Comparison of ENCODE assay signal across 10 cellular contexts in the genomic region with DNA sequence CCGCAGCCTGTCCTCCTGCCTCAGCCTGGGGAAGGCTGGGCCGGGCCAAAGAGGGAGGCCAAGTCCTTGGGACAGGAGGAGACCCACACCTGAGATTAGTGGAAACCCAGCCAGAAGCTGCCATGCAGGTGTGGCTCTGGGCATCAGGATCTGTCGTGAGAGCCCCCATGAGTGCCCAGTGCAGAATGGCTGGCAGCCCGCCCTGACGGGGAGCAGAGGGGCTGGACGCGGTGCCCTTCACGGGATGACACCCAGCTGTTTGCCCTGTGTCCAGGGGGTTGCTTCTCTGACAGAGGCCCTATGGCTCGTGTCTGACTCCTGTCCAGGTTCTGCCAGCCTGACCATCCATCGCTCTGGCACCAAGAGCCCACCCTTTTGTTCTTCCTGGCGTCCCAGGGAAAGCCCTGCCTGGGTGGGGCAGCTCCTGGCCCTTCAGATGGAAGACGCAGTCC. TPM values are rescaled to one million over a fixed set of nuclear protein-coding genes. Genes with fewer than 3 reads are reported as not detected.
DNase-seq lines count a peak whose midpoint lies in the region; ATAC-seq and TF ChIP-seq lines count a peak whose summit lies in the region.
"Had no signal": no experiment of that assay in that cellular context is flagged by ENCODE, and none has a peak within 500 bp of the region (broad histone marks: within the 10 kb centered on the region; RNA-seq: fewer than 3 reads in every experiment).

No MANE protein-coding gene starts in this region.

- intact Hi-C loops in right cardiac atrium (cut with DNase I) = no loop called here

- H3K4me3 Mint-ChIP-seq in activated naive CD8-positive, alpha-beta T cell treated with anti-CD3 and anti-CD28 coated beads, Interleukin-2, amount 10 ng/mL, durations not matched to agents 7 days and 5 days = no peak overlapping the region
- H3K4me3 Mint-ChIP-seq in activated naive CD8-positive, alpha-beta T cell treated with anti-CD3 and anti-CD28 coated beads, Interleukin-2, amount 50 U/mL, for 24 hours = no peak overlapping the region
- peak overlapping the region; percentile 39 for H3K4me3 Mint-ChIP-seq in type B pancreatic cell

- no peaks in the 10 kb centered on the region for H3K9me3 Mint-ChIP-seq in activated naive CD8-positive, alpha-beta T cell treated with anti-CD3 and anti-CD28 coated beads, Interleukin-2, amount 10 ng/mL, durations not matched to agents 7 days and 5 days
- no peaks in the 10 kb centered on the region for H3K9me3 Mint-ChIP-seq in activated naive CD8-positive, alpha-beta T cell treated with anti-CD3 and anti-CD28 coated beads, Interleukin-2, amount 50 U/mL, for 24 hours
- no peaks in the 10 kb centered on the region for H3K9me3 Mint-ChIP-seq in type B pancreatic cell

- POLR2A ChIA-PET in activated naive CD8-positive, alpha-beta T cell treated with anti-CD3 and anti-CD28 coated beads, Interleukin-2, amount 10 ng/mL, durations not matched to agents 7 days and 5 days (lab: Charles Lee) = interaction anchor here (1.2 kb wide), 1 partner anchor 9 kb away, joined by 3 read pairs; no protein-coding TSS in a partner anchor

- H3K27ac Mint-ChIP-seq in activated naive CD8-positive, alpha-beta T cell treated with anti-CD3 and anti-CD28 coated beads, Interleukin-2, amount 10 ng/mL, durations not matched to agents 7 days and 5 days = peak overlapping the region; percentile 6
- H3K27ac Mint-ChIP-seq in activated naive CD8-positive, alpha-beta T cell treated with anti-CD3 and anti-CD28 coated beads, Interleukin-2, amount 50 U/mL, for 24 hours = no peak overlapping the region
- H3K27ac Mint-ChIP-seq in type B pancreatic cell = peak overlapping the region; percentile 73

- H3K4me1 Mint-ChIP-seq in activated naive CD8-positive, alpha-beta T cell treated with anti-CD3 and anti-CD28 coated beads, Interleukin-2, amount 10 ng/mL, durations not matched to agents 7 days and 5 days = peaks cover 7% of the 10 kb centered on the region
- peaks cover 20% of the 10 kb centered on the region for H3K4me1 Mint-ChIP-seq in activated naive CD8-positive, alpha-beta T cell treated with anti-CD3 and anti-CD28 coated beads, Interleukin-2, amount 50 U/mL, for 24 hours
- H3K4me1 Mint-ChIP-seq in type B pancreatic cell (ENCODE audit: unreplicated experiment) = peaks cover 11% of the 10 kb centered on the region

- ATAC-seq in activated naive CD8-positive, alpha-beta T cell treated with anti-CD3 and anti-CD28 coated beads, Interleukin-2, amount 10 ng/mL, durations not matched to agents 7 days and 5 days (ENCODE audit: low read depth) = no peak
- no peak for ATAC-seq in activated naive CD8-positive, alpha-beta T cell treated with anti-CD3 and anti-CD28 coated beads, Interleukin-2, amount 50 U/mL, for 24 hours
- ATAC-seq in right cardiac atrium = peak; percentile 3 to 7
- ATAC-seq in GM21390 (IDR thresholded peaks at IDR 0.05; ENCODE audit: unreplicated experiment) = no peak

- 42% methylated on average over 12 of the region's 12 CpGs for WGBS in right cardiac atrium

- peak; percentile 31 for DNase-seq in activated naive CD8-positive, alpha-beta T cell treated with anti-CD3 and anti-CD28 coated beads, Interleukin-2, amount 10 ng/mL, durations not matched to agents 7 days and 5 days
- no peak for DNase-seq in activated naive CD8-positive, alpha-beta T cell treated with anti-CD3 and anti-CD28 coated beads, Interleukin-2, amount 50 U/mL, for 24 hours
- no peak for DNase-seq in right cardiac atrium
- no peak for DNase-seq in type B pancreatic cell (ENCODE audit: extremely low spot score, unreplicated experiment)
- DNase-seq in kidney glomerular epithelial cell (lab: John Stamatoyannopoulos, UW) = no peak
- DNase-seq: activated gamma-delta T cell, mucosa of descending colon had no signal

- H3K9me3 ChIP-seq in right cardiac atrium (ENCODE audit: control insufficient read depth, low read length) = no peaks in the 10 kb centered on the region
- H3K9me3 ChIP-seq: mucosa of descending colon had no signal

- H3K27ac ChIP-seq in right cardiac atrium (ENCODE audit: low read length) = peak overlapping the region; percentile 40

- TF ChIP-seq CTCF in type B pancreatic cell (conservative IDR thresholded peaks at IDR 0.05) = no peak

- H3K36me3 Mint-ChIP-seq in activated naive CD8-positive, alpha-beta T cell treated with anti-CD3 and anti-CD28 coated beads, Interleukin-2, amount 10 ng/mL, durations not matched to agents 7 days and 5 days = peaks cover 9% of the 10 kb centered on the region
- H3K36me3 Mint-ChIP-seq in activated naive CD8-positive, alpha-beta T cell treated with anti-CD3 and anti-CD28 coated beads, Interleukin-2, amount 50 U/mL, for 24 hours (ENCODE audit: low read depth) = peaks cover 29% of the 10 kb centered on the region
- peaks cover 21% of the 10 kb centered on the region for H3K36me3 Mint-ChIP-seq in type B pancreatic cell

- H3K27me3 Mint-ChIP-seq in activated naive CD8-positive, alpha-beta T cell treated with anti-CD3 and anti-CD28 coated beads, Interleukin-2, amount 10 ng/mL, durations not matched to agents 7 days and 5 days = no peaks in the 10 kb centered on the region
- H3K27me3 Mint-ChIP-seq in activated naive CD8-positive, alpha-beta T cell treated with anti-CD3 and anti-CD28 coated beads, Interleukin-2, amount 50 U/mL, for 24 hours = peaks cover 1% of the 10 kb centered on the region
- H3K27me3 Mint-ChIP-seq in type B pancreatic cell = no peaks in the 10 kb centered on the region

- H3K4me1 ChIP-seq in right cardiac atrium (ENCODE audit: control insufficient read depth, insufficient read depth, low read length) = peaks cover 5% of the 10 kb centered on the region

- H3K27me3 ChIP-seq in right cardiac atrium (ENCODE audit: control insufficient read depth, insufficient read depth) = no peaks in the 10 kb centered on the region

- no peak overlapping the region for H3K4me3 ChIP-seq in right cardiac atrium (ENCODE audit: low read length)
- H3K4me3 ChIP-seq: mucosa of descending colon, smooth muscle cell had no signal

RNA-seq across cellular contexts. Expression of a gene that starts 8.5 kb away (rescaled TPM):
- total RNA-seq in activated naive CD8-positive, alpha-beta T cell treated with anti-CD3 and anti-CD28 coated beads, Interleukin-2, amount 10 ng/mL, durations not matched to agents 7 days and 5 days = under 1 TPM in 1 of 2 experiments, not detected in 1; 0.11 TPM
- 10 to 100 TPM; 34.2 to 40.8 (median 36.4) TPM for total RNA-seq in right cardiac atrium
- 42.7 TPM for polyA plus RNA-seq in right cardiac atrium
- total RNA-seq in type B pancreatic cell (ENCODE audit: low replicate concordance) = 40.8 and 48.7 TPM in 2 replicates
- total RNA-seq: LHCN-M2 had no signal

RNA-seq across cellular contexts. Expression of a gene that starts 21.8 kb away (rescaled TPM):
- total RNA-seq in activated naive CD8-positive, alpha-beta T cell treated with anti-CD3 and anti-CD28 coated beads, Interleukin-2, amount 10 ng/mL, durations not matched to agents 7 days and 5 days = 1 to 10 TPM in 1 of 2 experiments, under 1 TPM in 1; 1.00 to 1.0 TPM
- total RNA-seq in right cardiac atrium = 10 to 100 TPM in 1 of 4 donors, 1 to 10 TPM in 3; 4.5 to 14.1 (median 7.7) TPM
- 14.7 TPM for polyA plus RNA-seq in right cardiac atrium
- not detected in 2 replicates for total RNA-seq in type B pancreatic cell (ENCODE audit: low replicate concordance)
- total RNA-seq: LHCN-M2, smooth muscle cell had no signal
- polyA plus RNA-seq: smooth muscle cell had no signal

RNA-seq across cellular contexts. Expression of a gene that starts 27.4 kb away (rescaled TPM):
- total RNA-seq in activated naive CD8-positive, alpha-beta T cell treated with anti-CD3 and anti-CD28 coated beads, Interleukin-2, amount 10 ng/mL, durations not matched to agents 7 days and 5 days = not detected
- total RNA-seq in right cardiac atrium (10 to 100 TPM in 3 of 4 donors, 1 to 10 TPM in 1; 8.3 to 22.8 (median 16.9) TPM), type B pancreatic cell (ENCODE audit: low replicate concordance) (not detected in 2 replicates)
- polyA plus RNA-seq in right cardiac atrium = 41.0 TPM
- total RNA-seq: LHCN-M2, smooth muscle cell had no signal
- polyA plus RNA-seq: smooth muscle cell had no signal

RNA-seq across cellular contexts. Expression of a gene that starts 33.7 kb away (rescaled TPM):
- 10 to 100 TPM; 21.6 to 24.8 TPM for total RNA-seq in activated naive CD8-positive, alpha-beta T cell treated with anti-CD3 and anti-CD28 coated beads, Interleukin-2, amount 10 ng/mL, durations not matched to agents 7 days and 5 days
- 10 to 100 TPM; 63.0 to 92.0 (median 70.2) TPM for total RNA-seq in right cardiac atrium
- polyA plus RNA-seq in right cardiac atrium = 149 TPM
- total RNA-seq in type B pancreatic cell (ENCODE audit: low replicate concordance) = 47.8 and 75.3 TPM in 2 replicates

RNA-seq across cellular contexts. Expression of a gene that starts 37.1 kb away (rescaled TPM):
- total RNA-seq in activated naive CD8-positive, alpha-beta T cell treated with anti-CD3 and anti-CD28 coated beads, Interleukin-2, amount 10 ng/mL, durations not matched to agents 7 days and 5 days = not detected
- total RNA-seq in right cardiac atrium (not detected), type B pancreatic cell (ENCODE audit: low replicate concordance) (not detected in 2 replicates)
- polyA plus RNA-seq in right cardiac atrium = not detected
- total RNA-seq: LHCN-M2, mucosa of descending colon, smooth muscle cell had no signal
- polyA plus RNA-seq: smooth muscle cell had no signal

Comparison
In these comparisons a context has a peak if more than half of its experiments do, and no peak if none do; other contexts are left out.
1. ATAC-seq: peak in right cardiac atrium (2 of 2); none in activated naive CD8-positive, alpha-beta T cell treated with anti-CD3 and anti-CD28 coated beads, Interleukin-2, amount 10 ng/mL, durations not matched to agents 7 days and 5 days (single experiment), activated naive CD8-positive, alpha-beta T cell treated with anti-CD3 and anti-CD28 coated beads, Interleukin-2, amount 50 U/mL, for 24 hours (single experiment) and GM21390 (single experiment).
2. RNA of a gene that starts 8.5 kb away (total RNA-seq): 40.8 to 48.7 TPM in type B pancreatic cell and 34.2 to 40.8 TPM in right cardiac atrium; 0.11 TPM in activated naive CD8-positive, alpha-beta T cell treated with anti-CD3 and anti-CD28 coated beads, Interleukin-2, amount 10 ng/mL, durations not matched to agents 7 days and 5 days; every median in the first group is over 10 times any median in the second.